Comparison of ENCODE assay signal across 8 cellular contexts in genomic region chr10:110871236-110872084, GRCh38. TPM values are rescaled to one million over a fixed set of nuclear protein-coding genes. Genes with fewer than 3 reads are reported as not detected.
DNase-seq lines count a peak whose midpoint lies in the region; ATAC-seq and TF ChIP-seq lines count a peak whose summit lies in the region.

Gene PDCD4, plus strand, starts transcription at chr10:110871928. Its CDS starts 4,100 bp downstream, at chr10:110876028.

- H3K27ac Mint-ChIP-seq in CD8-positive, alpha-beta T cell, result peak within 1 kb of the TSS; percentile 98

- H3K4me1 Mint-ChIP-seq in CD8-positive, alpha-beta T cell (ENCODE audit: low read depth), result peaks cover 67% of the 10 kb centered on the region

- H3K4me3 ChIP-seq in CD8-positive, alpha-beta T cell (ENCODE audit: low read depth, low read length), result peak within 1 kb of the TSS; percentile 55
- peak within 1 kb of the TSS; percentile 61 for H3K4me3 ChIP-seq in effector memory CD4-positive, alpha-beta T cell (ENCODE audit: insufficient read depth, low read depth, low read length, poor library complexity, severe bottlenecking)

- H3K4me3 Mint-ChIP-seq in CD8-positive, alpha-beta T cell, result peak within 1 kb of the TSS; percentile 89

- H3K36me3 ChIP-seq in CD8-positive, alpha-beta T cell (ENCODE audit: insufficient read depth, low read length), result no peaks in the 10 kb centered on the region
- H3K36me3 ChIP-seq in effector memory CD4-positive, alpha-beta T cell (ENCODE audit: control insufficient read depth, insufficient read depth, low read length), result no peaks in the 10 kb centered on the region

- H3K4me1 ChIP-seq in CD8-positive, alpha-beta T cell (ENCODE audit: insufficient read depth, low read length), result peaks cover 72% of the 10 kb centered on the region
- peaks cover 66% of the 10 kb centered on the region for H3K4me1 ChIP-seq in effector memory CD4-positive, alpha-beta T cell (ENCODE audit: control insufficient read depth, insufficient read depth, low read length, poor library complexity, severe bottlenecking)

- POLR2A ChIA-PET in CD8-positive, alpha-beta T cell (lab: Charles Lee), result interaction anchor here (0.7 to 1.2 kb wide), 15 partner anchors 9 to 661 kb away, joined by 3 to 13 read pairs (median 3); partner anchors contain the start of genes BBIP1 and SHOC2

- H3K9me3 ChIP-seq in CD8-positive, alpha-beta T cell (ENCODE audit: low read length), result no peaks in the 10 kb centered on the region
- no peaks in the 10 kb centered on the region for H3K9me3 ChIP-seq in effector memory CD4-positive, alpha-beta T cell (ENCODE audit: control insufficient read depth, low read length)

- H3K9me3 Mint-ChIP-seq in CD8-positive, alpha-beta T cell, result no peaks in the 10 kb centered on the region

- peak; percentile 87 to 94 (median 92) for DNase-seq in CD8-positive, alpha-beta T cell
- DNase-seq in HS-5 (ENCODE audit: low read depth), result peak; percentile 84
- peak; percentile 97 for DNase-seq in NK-92 treated with Interleukin-12 subunit alpha and Interleukin-12 subunit beta, amount 100 ng/mL, for 24 hours (lab: John Stamatoyannopoulos, UW)
- DNase-seq in activated CD8-positive, alpha-beta memory T cell treated with anti-CD3 and anti-CD28 coated beads for 4 hours (ENCODE audit: low read depth in 2 of 2), result peak; percentile 88 to 89
- DNase-seq in effector memory CD4-positive, alpha-beta T cell, result peak; percentile 92 to 96 (median 94)
- peak; percentile 99 for DNase-seq in medulla oblongata (ENCODE audit: extremely low spot score)
- DNase-seq in stimulated activated CD8-positive, alpha-beta memory T cell treated with anti-CD3 and anti-CD28 coated beads, Interleukin-12 subunit alpha, Interleukin-12 subunit beta, amount 100 ng/mL, for 1 hour (ENCODE audit: low read depth), result peak; percentile 90

- CTCF ChIA-PET in CD8-positive, alpha-beta T cell (lab: Charles Lee), result interaction anchor here (0.8 to 1.3 kb wide), 5 partner anchors 9 to 68 kb away, joined by 3 to 10 read pairs (median 3); no protein-coding TSS in a partner anchor

- no peak for TF ChIP-seq CTCF in CD8-positive, alpha-beta T cell (IDR thresholded peaks at IDR 0.05)

- peaks cover 29% of the 10 kb centered on the region for H3K36me3 Mint-ChIP-seq in CD8-positive, alpha-beta T cell

- no peaks in the 10 kb centered on the region for H3K27me3 Mint-ChIP-seq in CD8-positive, alpha-beta T cell (ENCODE audit: low read depth)

- intact Hi-C loops in CD8-positive, alpha-beta T cell (cut with DNase I, micrococcal nuclease), result loop anchor here (1.0 to 5.0 kb wide), 11 partner anchors 7 to 644 kb away; partner anchors contain the start of genes BBIP1 (in 2 of the 2) and SHOC2 (in 2 of the 2)

- H3K27ac ChIP-seq in CD8-positive, alpha-beta T cell (ENCODE audit: low read depth, low read length), result peak within 1 kb of the TSS; percentile 78
- peak within 1 kb of the TSS; percentile 99 for H3K27ac ChIP-seq in effector memory CD4-positive, alpha-beta T cell (ENCODE audit: insufficient read depth, low read length, poor library complexity, severe bottlenecking)

- no peaks in the 10 kb centered on the region for H3K27me3 ChIP-seq in CD8-positive, alpha-beta T cell (ENCODE audit: insufficient read depth, low read length)
- H3K27me3 ChIP-seq in effector memory CD4-positive, alpha-beta T cell (replicated peaks; ENCODE audit: control insufficient read depth, insufficient read depth, low read length, poor library complexity, severe bottlenecking), result no peaks in the 10 kb centered on the region

- ATAC-seq in CD8-positive, alpha-beta T cell, result peak; percentile 58
- ATAC-seq in GM19468 (IDR thresholded peaks at IDR 0.05; ENCODE audit: extremely low read depth, unreplicated experiment), result peak; percentile 61

RNA-seq across cellular contexts. Expression of gene PDCD4, which starts in this region (rescaled TPM):
- 100 to 1,000 TPM; 672 to 688 TPM for total RNA-seq in CD8-positive, alpha-beta T cell

Comparison
In these comparisons a context has a peak if more than half of its experiments do, and no peak if none do; other contexts are left out.
1. Peak in every context shown above with its lines: DNase-seq, ATAC-seq, H3K4me3 ChIP-seq and H3K27ac ChIP-seq.